ENCODE assay signal across 1 cellular context in the genomic region with DNA sequence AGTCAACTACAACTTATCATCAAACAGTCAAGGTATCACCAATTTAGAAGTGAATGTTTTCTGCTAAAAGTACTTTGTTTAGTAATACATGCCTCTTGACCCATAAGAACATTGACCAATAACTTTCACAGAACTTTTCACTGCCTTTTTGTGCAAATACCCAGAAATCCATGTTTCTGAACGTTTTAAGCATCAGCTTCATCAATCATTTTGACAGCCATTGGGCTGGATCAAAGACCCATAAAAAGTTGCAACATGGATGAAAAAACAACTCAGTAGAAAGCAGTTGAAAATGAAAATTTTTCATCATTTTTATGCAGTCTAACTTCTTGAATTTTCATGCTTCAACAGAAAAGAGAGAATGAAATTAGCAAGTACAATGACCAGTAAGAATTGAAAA.
A peak's percentile ranks its signal among the peaks of the same experiment; 100 is the strongest.
TF ChIP-seq lines count a peak whose summit lies in the region.

No MANE protein-coding gene starts in this region.

TF ChIP-seq in K562, 482 proteins besides CTCF, POLR2A, EP300 and RAD21 (continued from another document):
- TF ChIP-seq, protein P1, sequence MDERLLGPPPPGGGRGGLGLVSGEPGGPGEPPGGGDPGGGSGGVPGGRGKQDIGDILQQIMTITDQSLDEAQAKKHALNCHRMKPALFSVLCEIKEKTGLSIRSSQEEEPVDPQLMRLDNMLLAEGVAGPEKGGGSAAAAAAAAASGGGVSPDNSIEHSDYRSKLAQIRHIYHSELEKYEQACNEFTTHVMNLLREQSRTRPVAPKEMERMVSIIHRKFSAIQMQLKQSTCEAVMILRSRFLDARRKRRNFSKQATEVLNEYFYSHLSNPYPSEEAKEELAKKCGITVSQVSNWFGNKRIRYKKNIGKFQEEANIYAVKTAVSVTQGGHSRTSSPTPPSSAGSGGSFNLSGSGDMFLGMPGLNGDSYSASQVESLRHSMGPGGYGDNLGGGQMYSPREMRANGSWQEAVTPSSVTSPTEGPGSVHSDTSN (CRISPR knock-in tag; IDR thresholded peaks at IDR 0.05; ENCODE audit: low read depth), result no peak
- TF ChIP-seq, protein P1 (tag; conservative IDR thresholded peaks at IDR 0.05; ENCODE audit: low read depth), result peak; percentile 63
TF ChIP-seq in K562: peak in this region for 1.
